Comparison of ENCODE assay signal across 21 cellular contexts in genomic region chr2:121478996-121479735, GRCh38. TPM values are rescaled to one million over a fixed set of nuclear protein-coding genes. Genes with fewer than 3 reads are reported as not detected.
DNase-seq lines count a peak whose midpoint lies in the region; ATAC-seq, FAIRE-seq and TF ChIP-seq lines count a peak whose summit lies in the region.
"Had no signal": no experiment of that assay in that cellular context is flagged by ENCODE, and none has a peak within 500 bp of the region (broad histone marks: within the 10 kb centered on the region; RNA-seq: fewer than 3 reads in every experiment).

No MANE protein-coding gene starts in this region.

- dilution Hi-C loops in IMR-90 (cut with HindIII; ENCODE audit: low sequenced_read_pairs, unreplicated experiment) (no loop called here), endothelial cell of umbilical vein (cut with MboI; ENCODE audit: extremely low pct_ligation_motif_present, low sequenced_read_pairs) (no loop called here)

- H2BK15ac ChIP-seq in IMR-90 (ENCODE audit: low read depth, low read length): no peak overlapping the region

- H3K4me3 Mint-ChIP-seq in T-helper 2 cell treated with Interferon-gamma antibody and Interleukin-4, amounts not matched to agents 5 μg/mL and 100 μg/mL, for 36 hours: no peak overlapping the region
- H3K4me3 Mint-ChIP-seq in osteocyte (ENCODE audit: unreplicated experiment): no peak overlapping the region

- no peak overlapping the region for H3K14ac ChIP-seq in IMR-90 (replicated peaks; ENCODE audit: low read depth, low read length)

- no peak overlapping the region for H4K91ac ChIP-seq in IMR-90 (ENCODE audit: insufficient read depth, low read depth, low read length)

- peaks cover 24% of the 10 kb centered on the region for H3K9me1 ChIP-seq in IMR-90 (ENCODE audit: insufficient read depth, low read length)
- H3K9me1 ChIP-seq in endothelial cell of umbilical vein (replicated peaks; ENCODE audit: control insufficient read depth, extremely low read depth, insufficient read depth, low read length): no peaks in the 10 kb centered on the region

- H3K9me3 ChIP-seq in IMR-90 (ENCODE audit: control insufficient read depth, insufficient read depth, low read length) (no peaks in the 10 kb centered on the region), endothelial cell of umbilical vein (replicated peaks; ENCODE audit: control insufficient read depth, insufficient read depth, low read length) (no peaks in the 10 kb centered on the region)
- H3K9me3 ChIP-seq: BLaER1, colonic mucosa had no signal

- no CpG with 5 or more reads among the region's 6 CpGs for WGBS in IMR-90 (ENCODE audit: extremely low coverage in 2 of 2, insufficient read length in 1 of 2), 2 experiments

- peak overlapping the region; percentile 86 for H2BK5ac ChIP-seq in IMR-90 (ENCODE audit: low read depth, low read length, poor library complexity, severe bottlenecking)

- H4K8ac ChIP-seq in IMR-90 (ENCODE audit: low read depth in 2 of 2, low read length in 2 of 2): no peak overlapping the region

- H3K36me3 ChIP-seq in IMR-90 (ENCODE audit: control insufficient read depth, insufficient read depth, low read length) (no peaks in the 10 kb centered on the region), endothelial cell of umbilical vein (ENCODE audit: control insufficient read depth in 2 of 2, extremely low read depth in 1 of 2, insufficient read depth in 2 of 2, low read length in 2 of 2) (no peaks in the 10 kb centered on the region)
- H3K36me3 ChIP-seq: colonic mucosa had no signal

- H3K9ac ChIP-seq in IMR-90 (ENCODE audit: low read depth, low read length): no peak overlapping the region
- H3K9ac ChIP-seq in endothelial cell of umbilical vein (replicated peaks; ENCODE audit: extremely low read depth, insufficient read depth, low read length): no peak overlapping the region
- H3K9ac ChIP-seq: BLaER1 had no signal

- peak overlapping the region; percentile 45; the same call in 1 of the 2 replicates for H2AK5ac ChIP-seq in IMR-90 (ENCODE audit: low read depth, low read length)

- peak overlapping the region; percentile 24; the same call in 1 of the 2 replicates for H4K5ac ChIP-seq in IMR-90 (ENCODE audit: low read depth, low read length)

- H3K36me3 Mint-ChIP-seq in T-helper 2 cell treated with Interferon-gamma antibody and Interleukin-4, amounts not matched to agents 5 μg/mL and 100 μg/mL, for 36 hours (ENCODE audit: low read depth): peaks cover under 1% of the 10 kb centered on the region
- peaks cover 6% of the 10 kb centered on the region for H3K36me3 Mint-ChIP-seq in osteocyte (ENCODE audit: unreplicated experiment)

- no peaks in the 10 kb centered on the region for H3K9me3 Mint-ChIP-seq in T-helper 2 cell treated with Interferon-gamma antibody and Interleukin-4, amounts not matched to agents 5 μg/mL and 100 μg/mL, for 36 hours
- no peaks in the 10 kb centered on the region for H3K9me3 Mint-ChIP-seq in osteocyte (ENCODE audit: unreplicated experiment)

- CTCF ChIA-PET in IMR-90 (lab: Yijun Ruan, JAX) (interaction anchor here (0.8 kb wide), 2 partner anchors 49 to 77 kb away, joined by 3 read pairs; no protein-coding TSS in a partner anchor), endothelial cell of umbilical vein (lab: Charles Lee) (interaction anchor here (0.8 to 1.1 kb wide), 2 partner anchors 11 to 53 kb away, joined by 3 read pairs; no protein-coding TSS in a partner anchor)

- H3K79me1 ChIP-seq in IMR-90 (ENCODE audit: low read depth in 1 of 2, low read length in 2 of 2): peaks cover 37 to 68% of the 10 kb centered on the region in 2 experiments

- POLR2A ChIA-PET in IMR-90 (lab: Charles Lee; ENCODE audit: unreplicated experiment): no interaction called here
- POLR2A ChIA-PET in endothelial cell of umbilical vein (lab: Charles Lee): no interaction called here

- H3K23ac ChIP-seq in IMR-90 (ENCODE audit: low read depth, low read length): no peak overlapping the region

- BruUV-seq in IMR-90 (replicated peaks; lab: Mats Ljungman, UMichigan) (no TSS peak), endothelial cell of umbilical vein (replicated peaks; lab: Mats Ljungman, UMichigan) (no TSS peak)

- H3K4me2 ChIP-seq in IMR-90 (ENCODE audit: low read depth, low read length) (no peak overlapping the region), endothelial cell of umbilical vein (ENCODE audit: insufficient read depth, low read length) (no peak overlapping the region)
- H3K4me2 ChIP-seq: BLaER1, smooth muscle cell had no signal

- H3K79me2 ChIP-seq in endothelial cell of umbilical vein (ENCODE audit: control insufficient read depth, insufficient read depth, low read length): peaks cover 4% of the 10 kb centered on the region

- no peak overlapping the region for H3K56ac ChIP-seq in IMR-90 (ENCODE audit: extremely low read depth, insufficient read depth, low read length)

- no peak for TF ChIP-seq POLR2A in IMR-90 (IDR thresholded peaks at IDR 0.05; ENCODE audit: low read depth, low read length)
- no peak for TF ChIP-seq POLR2A in endothelial cell of umbilical vein (IDR thresholded peaks at IDR 0.05; ENCODE audit: low read depth, low read length)

- TF ChIP-seq CTCF in IMR-90 (conservative IDR thresholded peaks at IDR 0.05; ENCODE audit: low read depth, low read length) (no peak), endothelial cell of umbilical vein (IDR thresholded peaks at IDR 0.05; ENCODE audit: extremely low read depth in 1 of 2, insufficient read depth in 1 of 2, low read depth in 1 of 2, low read length in 2 of 2) (no peak), osteocyte (IDR thresholded peaks at IDR 0.05) (no peak)

- H3K4me1 Mint-ChIP-seq in T-helper 2 cell treated with Interferon-gamma antibody and Interleukin-4, amounts not matched to agents 5 μg/mL and 100 μg/mL, for 36 hours (ENCODE audit: low read depth): peaks cover 10% of the 10 kb centered on the region
- peaks cover 27% of the 10 kb centered on the region for H3K4me1 Mint-ChIP-seq in osteocyte (ENCODE audit: unreplicated experiment)

- no peak overlapping the region for H3K18ac ChIP-seq in IMR-90 (ENCODE audit: low read depth, low read length)

- no peaks in the 10 kb centered on the region for H3K27me3 ChIP-seq in IMR-90 (ENCODE audit: control insufficient read depth, insufficient read depth, low read length)
- H3K27me3 ChIP-seq in endothelial cell of umbilical vein (ENCODE audit: control insufficient read depth in 2 of 2, insufficient read depth in 2 of 2, low read length in 2 of 2): no peaks in the 10 kb centered on the region
- H3K27me3 ChIP-seq: BLaER1, colonic mucosa had no signal

- FAIRE-seq in endothelial cell of umbilical vein (lab: Jason Lieb, UNC): no peak

- intact Hi-C loops in IMR-90 (cut with micrococcal nuclease): no loop called here
- intact Hi-C loops in endothelial cell of umbilical vein (cut with micrococcal nuclease): loop anchor here (5.0 kb wide), 1 partner anchor 62 kb away; no protein-coding TSS in a partner anchor

- H3K27ac ChIP-seq in IMR-90 (ENCODE audit: insufficient read depth, low read length) (peak overlapping the region; percentile 52; the same call in 1 of the 2 replicates), endothelial cell of umbilical vein (ENCODE audit: insufficient read depth, low read depth, low read length) (no peak overlapping the region)
- H3K27ac ChIP-seq: BLaER1, colonic mucosa had no signal

- in situ Hi-C loops in IMR-90 (cut with MboI; ENCODE audit: low sequenced_read_pairs): no loop called here

- ATAC-seq in IMR-90 (ENCODE audit: low read depth) (no peak), GM21576 (IDR thresholded peaks at IDR 0.05; ENCODE audit: unreplicated experiment) (no peak)

- no peak for TF ChIP-seq RAD21 in IMR-90 (IDR thresholded peaks at IDR 0.05; ENCODE audit: low read length)

- H2AK9ac ChIP-seq in IMR-90 (replicated peaks; ENCODE audit: low read depth, low read length, poor library complexity): no peak overlapping the region

- H3K27me3 Mint-ChIP-seq in T-helper 2 cell treated with Interferon-gamma antibody and Interleukin-4, amounts not matched to agents 5 μg/mL and 100 μg/mL, for 36 hours (ENCODE audit: low read depth): no peaks in the 10 kb centered on the region
- no peaks in the 10 kb centered on the region for H3K27me3 Mint-ChIP-seq in osteocyte (ENCODE audit: unreplicated experiment)

- H2AFZ ChIP-seq in IMR-90 (replicated peaks; ENCODE audit: low read length, poor library complexity) (no peak overlapping the region), endothelial cell of umbilical vein (ENCODE audit: low read depth, low read length) (no peak overlapping the region)

- H3K4me3 ChIP-seq in IMR-90 (ENCODE audit: insufficient read depth, low read depth, low read length) (no peak overlapping the region), endothelial cell of umbilical vein (replicated peaks in 1 of 3; ENCODE audit: insufficient read depth in 1 of 3, low read depth in 1 of 3, low read length in 3 of 3) (no peak overlapping the region)
- H3K4me3 ChIP-seq: BLaER1, colonic mucosa, smooth muscle cell had no signal

- peak overlapping the region; percentile 22 for H3K27ac Mint-ChIP-seq in T-helper 2 cell treated with Interferon-gamma antibody and Interleukin-4, amounts not matched to agents 5 μg/mL and 100 μg/mL, for 36 hours
- peak overlapping the region; percentile 57 for H3K27ac Mint-ChIP-seq in osteocyte (ENCODE audit: unreplicated experiment)

- no peak overlapping the region for H2BK120ac ChIP-seq in IMR-90 (ENCODE audit: low read depth, low read length)

- H4K20me1 ChIP-seq in IMR-90 (ENCODE audit: insufficient read depth, low read length) (peaks cover 29% of the 10 kb centered on the region), endothelial cell of umbilical vein (replicated peaks; ENCODE audit: control insufficient read depth, extremely low read depth, insufficient read depth, low read length) (peaks cover 4% of the 10 kb centered on the region)

- H3K4me1 ChIP-seq in IMR-90 (ENCODE audit: control insufficient read depth, insufficient read depth, low read length) (peaks cover 27% of the 10 kb centered on the region), endothelial cell of umbilical vein (ENCODE audit: control insufficient read depth, extremely low read depth, insufficient read depth, low read length) (no peaks in the 10 kb centered on the region)

- H3K4ac ChIP-seq in IMR-90 (ENCODE audit: low read depth, low read length): peak overlapping the region; percentile 68; the same call in 1 of the 2 replicates

- H2BK20ac ChIP-seq in IMR-90 (ENCODE audit: low read depth, low read length): no peak overlapping the region; the same call in 1 of the 2 replicates

- DNase-seq in T-helper 2 cell treated with Interferon-gamma antibody and Interleukin-4, amounts not matched to agents 5 μg/mL and 100 μg/mL, for 36 hours (ENCODE audit: low spot score): no peak
- DNase-seq in T-helper 2 cell (no peak), IMR-90 (peak; percentile 31), endothelial cell of umbilical vein (ENCODE audit: low read depth, low spot score) (peak; percentile 8), osteocyte (ENCODE audit: extremely low spot score, unreplicated experiment) (no peak), epidermal melanocyte (ENCODE audit: insufficient read length, low spot score) (no peak), cerebellum (ENCODE audit: low spot score) (no peak)
- DNase-seq: 8988T; activated CD4-positive, CD25-positive, alpha-beta regulatory T cell treated with anti-CD3 and anti-CD28 coated beads, Interleukin-2, amount 50 U/mL, for 72 hours; colonic mucosa; GF-D8; glutamatergic neuron; Karpas-422; NCI-H526; SHP77 treated with DMSO at 0.1 percent for 48 hours; stimulated activated CD8-positive, alpha-beta memory T cell treated with anti-CD3 and anti-CD28 coated beads, Interleukin-4, amount 100 ng/mL, for 48 hours had no signal

RNA-seq across cellular contexts. Expression of gene RNU4ATAC, which starts 51.5 kb away (rescaled TPM):
- total RNA-seq in IMR-90 (2012; rRNA removed) (under 0.01 TPM in 2 replicates), endothelial cell of umbilical vein (not detected in 2 replicates), osteocyte (not detected in 2 replicates), cerebellum (under 0.01 TPM)
- polyA plus RNA-seq in IMR-90 (2012; rRNA removed) (not detected in 2 replicates), endothelial cell of umbilical vein (not detected in 2 replicates)
- not detected in 2 replicates for polyA plus RNA-seq in IMR-90 (2012; cell fraction: cytosol; rRNA removed)
- polyA plus RNA-seq in IMR-90 (2012; cell fraction: nucleus; rRNA removed; ENCODE audit: low replicate concordance): not detected in 2 replicates
- not detected in 2 replicates for polyA plus RNA-seq in endothelial cell of umbilical vein (2011; cell fraction: cytosol; rRNA removed)
- polyA plus RNA-seq in endothelial cell of umbilical vein (2011; cell fraction: nucleus; rRNA removed): not detected in 2 replicates
- polyA plus RNA-seq in endothelial cell of umbilical vein (2012): not detected in 2 replicates
- polyA minus RNA-seq in endothelial cell of umbilical vein: under 0.01 TPM in 2 replicates
- 8,857 TPM for polyA minus RNA-seq in endothelial cell of umbilical vein (2011; cell fraction: cytosol; rRNA and poly(A)+ RNA removed)
- under 0.01 TPM in 2 replicates for polyA minus RNA-seq in endothelial cell of umbilical vein (2011; cell fraction: nucleus; rRNA and poly(A)+ RNA removed)
- total RNA-seq: colonic mucosa, HT-29, posterior vena cava, smooth muscle cell had no signal

Comparison
In these comparisons a context has a peak if more than half of its experiments do, and no peak if none do; other contexts are left out.
1. DNase-seq: peak in IMR-90 (single experiment) and endothelial cell of umbilical vein (single experiment); none in T-helper 2 cell treated with Interferon-gamma antibody and Interleukin-4, amounts not matched to agents 5 μg/mL and 100 μg/mL, for 36 hours (single experiment), T-helper 2 cell (0 of 5), osteocyte (single experiment), epidermal melanocyte (single experiment) and cerebellum (single experiment).